20 cellular contexts compared by ENCODE assay signal in genomic region chr6:25263602-25264001, GRCh38. TPM values are rescaled to one million over a fixed set of nuclear protein-coding genes. Genes with fewer than 3 reads are reported as not detected.
DNase-seq lines count a peak whose midpoint lies in the region; ATAC-seq lines count a peak whose summit lies in the region.
"Had no signal": no experiment of that assay in that cellular context is flagged by ENCODE, and none has a peak within 500 bp of the region (broad histone marks: within the 10 kb centered on the region; RNA-seq: fewer than 3 reads in every experiment).

No MANE protein-coding gene starts in this region.

- peaks cover 1% of the 10 kb centered on the region for H3K4me1 Mint-ChIP-seq in activated naive CD8-positive, alpha-beta T cell treated with anti-CD3 and anti-CD28 coated beads for 36 hours
- H3K4me1 Mint-ChIP-seq: central memory CD8-positive, alpha-beta T cell had no signal

- H3K36me3 Mint-ChIP-seq in activated naive CD8-positive, alpha-beta T cell treated with anti-CD3 and anti-CD28 coated beads for 36 hours = no peaks in the 10 kb centered on the region
- H3K36me3 Mint-ChIP-seq: activated naive CD4-positive, alpha-beta T cell treated with anti-CD3 and anti-CD28 coated beads, Interleukin-2, amount 50 U/mL, for 24 hours; T-cell had no signal

- H3K27ac Mint-ChIP-seq in activated naive CD8-positive, alpha-beta T cell treated with anti-CD3 and anti-CD28 coated beads for 36 hours = no peak overlapping the region
- H3K27ac Mint-ChIP-seq: CD4-positive, alpha-beta T cell; stimulated activated naive CD8-positive, alpha-beta T cell treated with anti-CD3 and anti-CD28 coated beads, Interleukin-15, Interleukin-2, amounts not matched to agents 100 ng/mL and 50 ng/mL, for 24 hours; T-cell had no signal

- no peak for ATAC-seq in GM19467 (IDR thresholded peaks at IDR 0.05; ENCODE audit: unreplicated experiment)
- ATAC-seq in GM19397 (IDR thresholded peaks at IDR 0.05; ENCODE audit: unreplicated experiment) = no peak
- ATAC-seq: T-cell had no signal

- H3K4me3 ChIP-seq in MG63 (no peak overlapping the region), skeletal muscle cell (ENCODE audit: low read depth, low read length) (no peak overlapping the region)
- H3K4me3 ChIP-seq: HAP-1, smooth muscle cell, uterus had no signal

- H3K27me3 ChIP-seq in MG63 = no peaks in the 10 kb centered on the region
- H3K27me3 ChIP-seq: uterus had no signal

- H3K27me3 Mint-ChIP-seq in activated naive CD8-positive, alpha-beta T cell treated with anti-CD3 and anti-CD28 coated beads for 36 hours = no peaks in the 10 kb centered on the region
- H3K27me3 Mint-ChIP-seq: activated naive CD4-positive, alpha-beta T cell treated with anti-CD3 and anti-CD28 coated beads, Interleukin-2, amount 50 U/mL, for 24 hours had no signal

- H3K36me3 ChIP-seq in MG63 = no peaks in the 10 kb centered on the region
- H3K36me3 ChIP-seq: HAP-1, uterus had no signal

- DNase-seq in EL (peak; percentile 85), MG63 (peak; percentile 5), dedifferentiated amniotic fluid mesenchymal stem cell (ENCODE audit: extremely low spot score) (peak; percentile 42), skeletal muscle cell (ENCODE audit: low read depth) (peak; percentile 18)
- no peak for DNase-seq in activated naive CD8-positive, alpha-beta T cell treated with anti-CD3 and anti-CD28 coated beads for 36 hours
- DNase-seq in stimulated activated naive CD4-positive, alpha-beta T cell treated with Interleukin-2 at 50 U/mL for 16 hours (lab: John Stamatoyannopoulos, UW) = no peak
- DNase-seq: CD4-positive, alpha-beta T cell; DND-41; Kasumi-1; NCI-H1694 treated with DMSO at 0.1 percent for 48 hours; NCI-H510A; T-cell; uterus had no signal

- no peaks in the 10 kb centered on the region for H3K9me3 ChIP-seq in MG63
- H3K9me3 ChIP-seq: HAP-1, uterus had no signal

- H3K9me3 Mint-ChIP-seq in activated naive CD8-positive, alpha-beta T cell treated with anti-CD3 and anti-CD28 coated beads for 36 hours = no peaks in the 10 kb centered on the region
- H3K9me3 Mint-ChIP-seq: activated naive CD4-positive, alpha-beta T cell treated with anti-CD3 and anti-CD28 coated beads, Interleukin-2, amount 50 U/mL, for 24 hours; CD4-positive, alpha-beta T cell; central memory CD8-positive, alpha-beta T cell; stimulated activated naive CD8-positive, alpha-beta T cell treated with anti-CD3 and anti-CD28 coated beads, Interleukin-15, Interleukin-2, amounts not matched to agents 100 ng/mL and 50 ng/mL, for 24 hours; T-cell had no signal

- H3K4me3 Mint-ChIP-seq in activated naive CD8-positive, alpha-beta T cell treated with anti-CD3 and anti-CD28 coated beads for 36 hours = no peak overlapping the region
- H3K4me3 Mint-ChIP-seq: activated naive CD4-positive, alpha-beta T cell treated with anti-CD3 and anti-CD28 coated beads, Interleukin-2, amount 50 U/mL, for 24 hours; CD4-positive, alpha-beta T cell; central memory CD8-positive, alpha-beta T cell; stimulated activated naive CD8-positive, alpha-beta T cell treated with anti-CD3 and anti-CD28 coated beads, Interleukin-15, Interleukin-2, amounts not matched to agents 100 ng/mL and 50 ng/mL, for 24 hours; T-cell had no signal

RNA-seq across cellular contexts. Expression of gene CARMIL1, which starts 15.6 kb away (rescaled TPM):
- total RNA-seq in MG63 (2014; rRNA removed; shearing (Covaris generic); ENCODE audit: low replicate concordance) = 3.4 and 6.5 TPM in 2 replicates
- total RNA-seq in activated naive CD8-positive, alpha-beta T cell treated with anti-CD3 and anti-CD28 coated beads for 36 hours = 1 to 10 TPM; 7.1 to 8.1 TPM

Comparison
In these comparisons a context has a peak if more than half of its experiments do, and no peak if none do; other contexts are left out.
1. DNase-seq: peak in EL (single experiment), MG63 (single experiment), dedifferentiated amniotic fluid mesenchymal stem cell (single experiment) and skeletal muscle cell (single experiment); none in activated naive CD8-positive, alpha-beta T cell treated with anti-CD3 and anti-CD28 coated beads for 36 hours (single experiment) and stimulated activated naive CD4-positive, alpha-beta T cell treated with Interleukin-2 at 50 U/mL for 16 hours (single experiment).